In genomic region chr4:16692021-16692420, GRCh38 we compare ENCODE assay signal across 33 cellular contexts.
DNase-seq lines count a peak whose midpoint lies in the region; ATAC-seq and TF ChIP-seq lines count a peak whose summit lies in the region.
"Had no signal": no experiment of that assay in that cellular context is flagged by ENCODE, and none has a peak within 500 bp of the region (broad histone marks: within the 10 kb centered on the region; RNA-seq: fewer than 3 reads in every experiment).

No MANE protein-coding gene starts in this region.

- no peaks in the 10 kb centered on the region for H3K9me3 Mint-ChIP-seq in activated CD4-positive, alpha-beta memory T cell treated with anti-CD3 and anti-CD28 coated beads for 36 hours
- H3K9me3 Mint-ChIP-seq in type B pancreatic cell: no peaks in the 10 kb centered on the region
- H3K9me3 Mint-ChIP-seq: activated naive CD4-positive, alpha-beta T cell treated with anti-CD3 and anti-CD28 coated beads for 36 hours; natural killer cell had no signal

- no TSS peak for BruUV-seq in PC-3 (replicated peaks; lab: Mats Ljungman, UMichigan)

- no peaks in the 10 kb centered on the region for H3K27me3 Mint-ChIP-seq in activated CD4-positive, alpha-beta memory T cell treated with anti-CD3 and anti-CD28 coated beads for 36 hours
- no peaks in the 10 kb centered on the region for H3K27me3 Mint-ChIP-seq in type B pancreatic cell

- DNase-seq in AG04450 (ENCODE audit: low read depth, low spot score) (no peak), PC-3 (peak; percentile 60), choroid plexus epithelial cell (ENCODE audit: low read depth) (peak; percentile 49), osteoblast (ENCODE audit: insufficient read length, low spot score, missing footprints) (no peak), DMS 273 treated with DMSO at 0.1 percent for 48 hours (lab: John Stamatoyannopoulos, UW) (no peak), type B pancreatic cell (ENCODE audit: extremely low spot score, unreplicated experiment) (no peak)
- DNase-seq in activated CD4-positive, alpha-beta memory T cell treated with anti-CD3 and anti-CD28 coated beads for 36 hours: no peak
- DNase-seq in stimulated activated CD4-positive, alpha-beta T cell treated with anti-CD3 and anti-CD28 coated beads, Interleukin-4, amount 100 ng/mL, for 4 hours: no peak
- DNase-seq: activated CD4-positive, alpha-beta T cell treated with anti-CD3 and anti-CD28 coated beads for 36 hours; activated naive CD4-positive, alpha-beta T cell treated with anti-CD3 and anti-CD28 coated beads for 36 hours; activated T-cell treated with anti-CD3 and anti-CD28 coated beads, Interleukin-2, amount 50 U/mL, for 48 hours; amygdala; central memory CD4-positive, alpha-beta T cell; DMS79 treated with DMSO at 0.1 percent for 48 hours; foreskin fibroblast; hippocampal formation; immature natural killer cell; left lung; natural killer cell; NCI-H1048; NCI-H1694 treated with DMSO at 0.1 percent for 48 hours; NCI-H526; Peyer's patch; right cardiac atrium; stimulated activated naive CD8-positive, alpha-beta T cell treated with anti-CD3 and anti-CD28 coated beads, Interleukin-15, Interleukin-2, amounts not matched to agents 100 U/mL and 50 U/mL, for 24 hours had no signal

- H3K9ac ChIP-seq in PC-3 (ENCODE audit: low read length): no peak overlapping the region
- H3K9ac ChIP-seq: parathyroid adenoma had no signal

- H2AFZ ChIP-seq in PC-3 (ENCODE audit: low read length) (no peak overlapping the region), osteoblast (ENCODE audit: low read length) (no peak overlapping the region)
- H2AFZ ChIP-seq: parathyroid adenoma had no signal

- no peaks in the 10 kb centered on the region for H3K79me2 ChIP-seq in PC-3 (ENCODE audit: low read length)
- H3K79me2 ChIP-seq in osteoblast (ENCODE audit: insufficient read depth, low read length): no peaks in the 10 kb centered on the region
- H3K79me2 ChIP-seq: parathyroid adenoma had no signal

- H3K4me3 Mint-ChIP-seq in activated CD4-positive, alpha-beta memory T cell treated with anti-CD3 and anti-CD28 coated beads for 36 hours: no peak overlapping the region
- H3K4me3 Mint-ChIP-seq in type B pancreatic cell: no peak overlapping the region
- H3K4me3 Mint-ChIP-seq: activated CD4-positive, alpha-beta T cell treated with anti-CD3 and anti-CD28 coated beads for 36 hours; activated naive CD4-positive, alpha-beta T cell treated with anti-CD3 and anti-CD28 coated beads for 36 hours; immature natural killer cell; mesothelial cell of epicardium; natural killer cell had no signal

- CTCF ChIA-PET in AG04450 (lab: Charles Lee) (no interaction called here), PC-3 (lab: Charles Lee) (no interaction called here)
- CTCF ChIA-PET in activated CD4-positive, alpha-beta memory T cell treated with anti-CD3 and anti-CD28 coated beads for 36 hours (lab: Charles Lee): no interaction called here

- no peaks in the 10 kb centered on the region for H3K36me3 ChIP-seq in PC-3 (ENCODE audit: low read depth, low read length)
- no peaks in the 10 kb centered on the region for H3K36me3 ChIP-seq in osteoblast (ENCODE audit: insufficient read depth, low read length)
- H3K36me3 ChIP-seq: left lung, Peyer's patch, SJSA1, tibial nerve had no signal

- H3F3A ChIP-seq in PC-3 (ENCODE audit: low read length, unreplicated experiment): no peaks in the 10 kb centered on the region

- H3K4me1 ChIP-seq in PC-3 (ENCODE audit: insufficient read depth, low read length) (peaks cover 7% of the 10 kb centered on the region; the same call in 1 of the 2 replicates), osteoblast (ENCODE audit: insufficient read depth, low read length) (peaks cover 33% of the 10 kb centered on the region)
- H3K4me1 ChIP-seq: left lung, parathyroid adenoma, Peyer's patch had no signal

- no peaks in the 10 kb centered on the region for H4K20me1 ChIP-seq in PC-3 (ENCODE audit: low read length)
- H4K20me1 ChIP-seq in osteoblast (ENCODE audit: insufficient read depth, low read length): no peaks in the 10 kb centered on the region

- H3K27ac ChIP-seq in AG04450 (ENCODE audit: low read depth, low read length) (peak overlapping the region; percentile 49), PC-3 (ENCODE audit: low read length) (no peak overlapping the region), osteoblast (ENCODE audit: low read depth, low read length) (peak overlapping the region; percentile 94)
- H3K27ac ChIP-seq: HL-60, left lung, parathyroid adenoma, Peyer's patch, SJSA1 had no signal

- H3K4me3 ChIP-seq in AG04450 (ENCODE audit: low read depth, low read length): no peak overlapping the region
- no peak overlapping the region for H3K4me3 ChIP-seq in PC-3 (ENCODE audit: low read length)
- H3K4me3 ChIP-seq in choroid plexus epithelial cell (ENCODE audit: low read depth, low read length): no peak overlapping the region
- H3K4me3 ChIP-seq in osteoblast (ENCODE audit: insufficient read depth, low read length): no peak overlapping the region
- H3K4me3 ChIP-seq: GM12878, left lung, Peyer's patch, SJSA1, tibial nerve had no signal

- intact Hi-C loops in PC-3 (cut with micrococcal nuclease): no loop called here
- intact Hi-C loops in activated CD4-positive, alpha-beta memory T cell treated with anti-CD3 and anti-CD28 coated beads for 36 hours (cut with micrococcal nuclease): no loop called here

- H3K36me3 Mint-ChIP-seq in activated CD4-positive, alpha-beta memory T cell treated with anti-CD3 and anti-CD28 coated beads for 36 hours: no peaks in the 10 kb centered on the region
- H3K36me3 Mint-ChIP-seq in type B pancreatic cell: no peaks in the 10 kb centered on the region
- H3K36me3 Mint-ChIP-seq: immature natural killer cell, mesothelial cell of epicardium, natural killer cell had no signal

- 0 out of 2 replicates have a peak overlapping the region, but pooled peaks have one; percentile 7 for H3K4me2 ChIP-seq in PC-3 (ENCODE audit: low read length)
- H3K4me2 ChIP-seq in osteoblast (ENCODE audit: insufficient read depth, low read length): peak overlapping the region; percentile 45

- TF ChIP-seq CTCF in AG04450 (IDR thresholded peaks at IDR 0.05; ENCODE audit: low read depth, low read length) (no peak), PC-3 (conservative IDR thresholded peaks at IDR 0.05; ENCODE audit: low read depth, low read length) (no peak), choroid plexus epithelial cell (conservative IDR thresholded peaks at IDR 0.05; ENCODE audit: low read depth, low read length) (no peak), osteoblast (IDR thresholded peaks at IDR 0.05; ENCODE audit: extremely low read depth, low read depth, low read length) (no peak), type B pancreatic cell (conservative IDR thresholded peaks at IDR 0.05) (no peak)

- no peaks in the 10 kb centered on the region; the same call in 1 of the 2 replicates for H3K9me3 ChIP-seq in AG04450 (ENCODE audit: control insufficient read depth, insufficient read depth, low read length)
- no peaks in the 10 kb centered on the region for H3K9me3 ChIP-seq in PC-3 (ENCODE audit: low read length)
- H3K9me3 ChIP-seq in osteoblast (ENCODE audit: low read depth, low read length): no peaks in the 10 kb centered on the region
- H3K9me3 ChIP-seq: Peyer's patch, tibial nerve had no signal

- H3K27me3 ChIP-seq in AG04450 (ENCODE audit: control insufficient read depth, insufficient read depth, low read length) (no peaks in the 10 kb centered on the region), PC-3 (ENCODE audit: low read length) (peaks cover 29% of the 10 kb centered on the region), osteoblast (ENCODE audit: insufficient read depth, low read length) (no peaks in the 10 kb centered on the region)
- H3K27me3 ChIP-seq: left lung, Peyer's patch, SJSA1, tibial nerve had no signal

- ATAC-seq in PC-3: no peak
- ATAC-seq: activated CD4-positive, alpha-beta T cell treated with anti-CD3 and anti-CD28 coated beads for 36 hours; GM12878; HCT116; HepG2; left lung; natural killer cell; stimulated activated naive CD8-positive, alpha-beta T cell treated with anti-CD3 and anti-CD28 coated beads, Interleukin-15, Interleukin-2, amounts not matched to agents 100 U/mL and 50 U/mL, for 24 hours had no signal

- no peaks in the 10 kb centered on the region for H3K9me2 ChIP-seq in PC-3 (replicated peaks; ENCODE audit: low read length)

- no peaks in the 10 kb centered on the region for H3K4me1 Mint-ChIP-seq in activated CD4-positive, alpha-beta memory T cell treated with anti-CD3 and anti-CD28 coated beads for 36 hours (ENCODE audit: low read depth)
- peaks cover 18% of the 10 kb centered on the region for H3K4me1 Mint-ChIP-seq in type B pancreatic cell (ENCODE audit: unreplicated experiment)
- H3K4me1 Mint-ChIP-seq: activated CD4-positive, alpha-beta T cell treated with anti-CD3 and anti-CD28 coated beads for 36 hours; immature natural killer cell; natural killer cell had no signal

- H3K27ac Mint-ChIP-seq in activated CD4-positive, alpha-beta memory T cell treated with anti-CD3 and anti-CD28 coated beads for 36 hours: no peak overlapping the region
- H3K27ac Mint-ChIP-seq in type B pancreatic cell: no peak overlapping the region
- H3K27ac Mint-ChIP-seq: activated CD4-positive, alpha-beta T cell treated with anti-CD3 and anti-CD28 coated beads for 36 hours; activated naive CD4-positive, alpha-beta T cell treated with anti-CD3 and anti-CD28 coated beads for 36 hours; immature natural killer cell; mesothelial cell of epicardium; natural killer cell had no signal

- POLR2A ChIA-PET in AG04450 (lab: Yijun Ruan, JAX) (no interaction called here), PC-3 (lab: Charles Lee; ENCODE audit: unreplicated experiment) (no interaction called here)
- POLR2A ChIA-PET in activated CD4-positive, alpha-beta memory T cell treated with anti-CD3 and anti-CD28 coated beads for 36 hours (lab: Charles Lee): no interaction called here

Comparison
In these comparisons a context has a peak if more than half of its experiments do, and no peak if none do; other contexts are left out.
1. DNase-seq: peak in PC-3 (single experiment) and choroid plexus epithelial cell (single experiment); none in AG04450 (single experiment), osteoblast (single experiment), activated CD4-positive, alpha-beta memory T cell treated with anti-CD3 and anti-CD28 coated beads for 36 hours (single experiment), DMS 273 treated with DMSO at 0.1 percent for 48 hours (single experiment), stimulated activated CD4-positive, alpha-beta T cell treated with anti-CD3 and anti-CD28 coated beads, Interleukin-4, amount 100 ng/mL, for 4 hours (0 of 2) and type B pancreatic cell (single experiment).